ENCODE assay signal across 21 cellular contexts in the genomic region with DNA sequence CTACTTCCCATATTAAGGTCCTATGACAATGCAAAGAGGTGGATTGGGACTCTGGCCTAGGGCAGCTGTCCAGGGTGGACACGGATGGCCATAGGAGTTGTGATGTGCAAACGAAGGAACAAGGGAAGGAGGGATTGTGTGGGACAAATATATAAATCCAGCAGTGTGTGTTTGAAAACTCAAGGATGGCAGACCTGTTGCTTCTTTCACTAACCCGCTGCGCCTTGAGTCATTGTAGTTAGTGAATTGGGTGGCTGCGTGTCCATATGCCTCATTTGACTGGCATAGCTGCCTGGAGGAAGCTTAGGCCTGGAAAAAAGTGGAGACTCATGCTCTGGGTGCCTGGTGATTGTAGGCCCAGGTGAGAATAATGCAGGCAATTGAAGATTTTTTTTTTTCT.
"Had no signal": no experiment of that assay in that cellular context is flagged by ENCODE, and none has a peak within 500 bp of the region (broad histone marks: within the 10 kb centered on the region; RNA-seq: fewer than 3 reads in every experiment).

No MANE protein-coding gene starts in this region.

- H3K36me3 ChIP-seq: gastroesophageal sphincter, neutrophil, sigmoid colon, stomach, thyroid gland had no signal

- ATAC-seq: esophagus mucosa; foreskin keratinocyte; gastroesophageal sphincter; natural killer cell treated with Interleukin-12 subunit alpha and Interleukin-12 subunit beta and Interleukin-15 and Interleukin-18, amount 100 ng/mL, for 72 hours; stimulated activated effector memory CD8-positive, alpha-beta T cell treated with anti-CD3 and anti-CD28 coated beads, Interleukin-12 subunit alpha, Interleukin-12 subunit beta, amount 100 ng/mL, for 72 hours had no signal

- H3K27me3 ChIP-seq: foreskin keratinocyte, gastroesophageal sphincter, sigmoid colon, stomach, thyroid gland had no signal

- H3K9me3 ChIP-seq: gastroesophageal sphincter, mucosa of descending colon, neutrophil, sigmoid colon, stomach, thyroid gland had no signal

- H3K4me3 ChIP-seq: gastroesophageal sphincter, mucosa of descending colon, sigmoid colon, stomach, thyroid gland had no signal

- DNase-seq: cerebellar nuclear complex; cortex of kidney; effector CD4-positive, alpha-beta T cell; foreskin keratinocyte; mesenchymal stem cell; mucosa of descending colon; naive B cell; right cardiac atrium; sigmoid colon; stimulated activated CD4-positive, alpha-beta T cell treated with anti-CD3 and anti-CD28 coated beads, Interleukin-2, amount 100 ng/mL, for 24 hours; stimulated activated CD4-positive, alpha-beta T cell treated with anti-CD3 and anti-CD28 coated beads, Interleukin-4, amount 100 ng/mL, for 24 hours; stimulated activated naive CD4-positive, alpha-beta T cell treated with Interleukin-2 at 50 U/mL for 16 hours; stomach; thyroid gland; trophoblast cell had no signal

- H3K4me1 ChIP-seq: parathyroid adenoma, sigmoid colon, thyroid gland had no signal

- H3K27ac ChIP-seq: foreskin keratinocyte, gastroesophageal sphincter, neutrophil, parathyroid adenoma, sigmoid colon, thyroid gland had no signal
